ENCODE assay signal across 1 cellular context in genomic region chr14:23567186-23568020, GRCh38.
TF ChIP-seq lines count a peak whose summit lies in the region.

A gene with protein sequence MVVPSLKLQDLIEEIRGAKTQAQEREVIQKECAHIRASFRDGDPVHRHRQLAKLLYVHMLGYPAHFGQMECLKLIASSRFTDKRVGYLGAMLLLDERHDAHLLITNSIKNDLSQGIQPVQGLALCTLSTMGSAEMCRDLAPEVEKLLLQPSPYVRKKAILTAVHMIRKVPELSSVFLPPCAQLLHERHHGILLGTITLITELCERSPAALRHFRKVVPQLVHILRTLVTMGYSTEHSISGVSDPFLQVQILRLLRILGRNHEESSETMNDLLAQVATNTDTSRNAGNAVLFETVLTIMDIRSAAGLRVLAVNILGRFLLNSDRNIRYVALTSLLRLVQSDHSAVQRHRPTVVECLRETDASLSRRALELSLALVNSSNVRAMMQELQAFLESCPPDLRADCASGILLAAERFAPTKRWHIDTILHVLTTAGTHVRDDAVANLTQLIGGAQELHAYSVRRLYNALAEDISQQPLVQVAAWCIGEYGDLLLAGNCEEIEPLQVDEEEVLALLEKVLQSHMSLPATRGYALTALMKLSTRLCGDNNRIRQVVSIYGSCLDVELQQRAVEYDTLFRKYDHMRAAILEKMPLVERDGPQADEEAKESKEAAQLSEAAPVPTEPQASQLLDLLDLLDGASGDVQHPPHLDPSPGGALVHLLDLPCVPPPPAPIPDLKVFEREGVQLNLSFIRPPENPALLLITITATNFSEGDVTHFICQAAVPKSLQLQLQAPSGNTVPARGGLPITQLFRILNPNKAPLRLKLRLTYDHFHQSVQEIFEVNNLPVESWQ (minus strand): TSS chr14:23567791. CDS start chr14:23567314, 477 bp downstream.

TF ChIP-seq in HepG2, 621 proteins besides CTCF, POLR2A, EP300 and RAD21 (continued from another document and continues in another):
- TF ChIP-seq MLX (CRISPR knock-in tag; IDR thresholded peaks at IDR 0.05): 0 out of 2 replicates have a peak, but pooled peaks have one; percentile 30
- no peak for TF ChIP-seq ATRX (CRISPR knock-in tag; IDR thresholded peaks at IDR 0.05; ENCODE audit: borderline replicate concordance)
- TF ChIP-seq PLRG1 (conservative IDR thresholded peaks at IDR 0.05): no peak
- no peak; the same call in 1 of the 2 replicates for TF ChIP-seq ZNF800 (CRISPR knock-in tag; IDR thresholded peaks at IDR 0.05)
- TF ChIP-seq KLF15 (CRISPR knock-in tag; IDR thresholded peaks at IDR 0.05; ENCODE audit: borderline replicate concordance): peak; percentile 76; the same call in 1 of the 2 replicates
- TF ChIP-seq HNF4G (IDR thresholded peaks at IDR 0.05; ENCODE audit: borderline replicate concordance, low read depth, low read length): no peak
- TF ChIP-seq HNF4G (CRISPR knock-in tag; IDR thresholded peaks at IDR 0.05; ENCODE audit: borderline replicate concordance, low read depth): peak; percentile 60
- TF ChIP-seq E2F1 (CRISPR knock-in tag; IDR thresholded peaks at IDR 0.05): no peak; the same call in 1 of the 2 replicates
- peak; percentile 97; the same call in 1 of the 2 replicates for TF ChIP-seq ZFP36L2 (CRISPR knock-in tag; IDR thresholded peaks at IDR 0.05)
- 0 out of 2 replicates have a peak, but pooled peaks have one; percentile 42 for TF ChIP-seq SIX1 (CRISPR knock-in tag; IDR thresholded peaks at IDR 0.05; ENCODE audit: borderline replicate concordance)
- TF ChIP-seq, protein P1, sequence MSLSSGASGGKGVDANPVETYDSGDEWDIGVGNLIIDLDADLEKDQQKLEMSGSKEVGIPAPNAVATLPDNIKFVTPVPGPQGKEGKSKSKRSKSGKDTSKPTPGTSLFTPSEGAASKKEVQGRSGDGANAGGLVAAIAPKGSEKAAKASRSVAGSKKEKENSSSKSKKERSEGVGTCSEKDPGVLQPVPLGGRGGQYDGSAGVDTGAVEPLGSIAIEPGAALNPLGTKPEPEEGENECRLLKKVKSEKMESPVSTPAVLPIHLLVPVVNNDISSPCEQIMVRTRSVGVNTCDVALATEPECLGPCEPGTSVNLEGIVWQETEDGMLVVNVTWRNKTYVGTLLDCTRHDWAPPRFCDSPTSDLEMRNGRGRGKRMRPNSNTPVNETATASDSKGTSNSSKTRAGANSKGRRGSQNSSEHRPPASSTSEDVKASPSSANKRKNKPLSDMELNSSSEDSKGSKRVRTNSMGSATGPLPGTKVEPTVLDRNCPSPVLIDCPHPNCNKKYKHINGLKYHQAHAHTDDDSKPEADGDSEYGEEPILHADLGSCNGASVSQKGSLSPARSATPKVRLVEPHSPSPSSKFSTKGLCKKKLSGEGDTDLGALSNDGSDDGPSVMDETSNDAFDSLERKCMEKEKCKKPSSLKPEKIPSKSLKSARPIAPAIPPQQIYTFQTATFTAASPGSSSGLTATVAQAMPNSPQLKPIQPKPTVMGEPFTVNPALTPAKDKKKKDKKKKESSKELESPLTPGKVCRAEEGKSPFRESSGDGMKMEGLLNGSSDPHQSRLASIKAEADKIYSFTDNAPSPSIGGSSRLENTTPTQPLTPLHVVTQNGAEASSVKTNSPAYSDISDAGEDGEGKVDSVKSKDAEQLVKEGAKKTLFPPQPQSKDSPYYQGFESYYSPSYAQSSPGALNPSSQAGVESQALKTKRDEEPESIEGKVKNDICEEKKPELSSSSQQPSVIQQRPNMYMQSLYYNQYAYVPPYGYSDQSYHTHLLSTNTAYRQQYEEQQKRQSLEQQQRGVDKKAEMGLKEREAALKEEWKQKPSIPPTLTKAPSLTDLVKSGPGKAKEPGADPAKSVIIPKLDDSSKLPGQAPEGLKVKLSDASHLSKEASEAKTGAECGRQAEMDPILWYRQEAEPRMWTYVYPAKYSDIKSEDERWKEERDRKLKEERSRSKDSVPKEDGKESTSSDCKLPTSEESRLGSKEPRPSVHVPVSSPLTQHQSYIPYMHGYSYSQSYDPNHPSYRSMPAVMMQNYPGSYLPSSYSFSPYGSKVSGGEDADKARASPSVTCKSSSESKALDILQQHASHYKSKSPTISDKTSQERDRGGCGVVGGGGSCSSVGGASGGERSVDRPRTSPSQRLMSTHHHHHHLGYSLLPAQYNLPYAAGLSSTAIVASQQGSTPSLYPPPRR (CRISPR knock-in tag; IDR thresholded peaks at IDR 0.05; ENCODE audit: borderline replicate concordance): peak; percentile 32; the same call in 1 of the 2 replicates
- TF ChIP-seq RFXANK (CRISPR knock-in tag; IDR thresholded peaks at IDR 0.05): no peak
- peak; percentile 99; the same call in 1 of the 2 replicates for TF ChIP-seq HES4 (CRISPR knock-in tag; IDR thresholded peaks at IDR 0.05; ENCODE audit: borderline replicate concordance)
- peak; percentile 81 for TF ChIP-seq KMT2B (CRISPR knock-in tag; IDR thresholded peaks at IDR 0.05)
- TF ChIP-seq ZFP36L1 (CRISPR knock-in tag; IDR thresholded peaks at IDR 0.05): peak; percentile 98
- TF ChIP-seq, protein P2, sequence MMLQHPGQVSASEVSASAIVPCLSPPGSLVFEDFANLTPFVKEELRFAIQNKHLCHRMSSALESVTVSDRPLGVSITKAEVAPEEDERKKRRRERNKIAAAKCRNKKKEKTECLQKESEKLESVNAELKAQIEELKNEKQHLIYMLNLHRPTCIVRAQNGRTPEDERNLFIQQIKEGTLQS (CRISPR knock-in tag; IDR thresholded peaks at IDR 0.05): no peak; the same call in none of the 2 replicates
- peak; percentile 99 for TF ChIP-seq ELF1 (CRISPR knock-in tag; IDR thresholded peaks at IDR 0.05)
- TF ChIP-seq ZNF782 (CRISPR knock-in tag; IDR thresholded peaks at IDR 0.05; ENCODE audit: borderline replicate concordance): peak; percentile 89; the same call in 1 of the 2 replicates
- TF ChIP-seq ZNF784 (CRISPR knock-in tag; IDR thresholded peaks at IDR 0.05; ENCODE audit: borderline replicate concordance): peak; percentile 54; the same call in 1 of the 2 replicates
- no peak for TF ChIP-seq NFE2L2 (IDR thresholded peaks at IDR 0.05; ENCODE audit: low read length)
- no peak for TF ChIP-seq SYNCRIP (IDR thresholded peaks at IDR 0.05; ENCODE audit: insufficient read depth, low read depth, low read length)
- TF ChIP-seq SNAPC2 (CRISPR knock-in tag; IDR thresholded peaks at IDR 0.05): peak; percentile 94; the same call in 1 of the 2 replicates
- TF ChIP-seq, protein P3, sequence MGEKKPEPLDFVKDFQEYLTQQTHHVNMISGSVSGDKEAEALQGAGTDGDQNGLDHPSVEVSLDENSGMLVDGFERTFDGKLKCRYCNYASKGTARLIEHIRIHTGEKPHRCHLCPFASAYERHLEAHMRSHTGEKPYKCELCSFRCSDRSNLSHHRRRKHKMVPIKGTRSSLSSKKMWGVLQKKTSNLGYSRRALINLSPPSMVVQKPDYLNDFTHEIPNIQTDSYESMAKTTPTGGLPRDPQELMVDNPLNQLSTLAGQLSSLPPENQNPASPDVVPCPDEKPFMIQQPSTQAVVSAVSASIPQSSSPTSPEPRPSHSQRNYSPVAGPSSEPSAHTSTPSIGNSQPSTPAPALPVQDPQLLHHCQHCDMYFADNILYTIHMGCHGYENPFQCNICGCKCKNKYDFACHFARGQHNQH (CRISPR knock-in tag; IDR thresholded peaks at IDR 0.05): peak; percentile 92
- no peak; the same call in 1 of the 2 replicates for TF ChIP-seq ZNF101 (CRISPR knock-in tag; IDR thresholded peaks at IDR 0.05; ENCODE audit: borderline replicate concordance, low read depth)
- TF ChIP-seq NAIF1 (CRISPR knock-in tag; IDR thresholded peaks at IDR 0.05; ENCODE audit: borderline replicate concordance): peak; percentile 76; the same call in 1 of the 2 replicates
- TF ChIP-seq ZNF446 (CRISPR knock-in tag; IDR thresholded peaks at IDR 0.05): peak; percentile 92; the same call in 1 of the 2 replicates
- no peak for TF ChIP-seq SRSF4 (IDR thresholded peaks at IDR 0.05; ENCODE audit: low read depth, low read length, poor library complexity, severe bottlenecking)
- TF ChIP-seq SMARCC2 (IDR thresholded peaks at IDR 0.05): no peak
- no peak for TF ChIP-seq SNRNP70 (IDR thresholded peaks at IDR 0.05; ENCODE audit: low read depth, low read length)
- no peak for TF ChIP-seq ZNF460 (CRISPR knock-in tag; IDR thresholded peaks at IDR 0.05; ENCODE audit: borderline replicate concordance)
- peak; percentile 94 for TF ChIP-seq GTF3A (CRISPR knock-in tag; conservative IDR thresholded peaks at IDR 0.05)
- TF ChIP-seq SAP130 (CRISPR knock-in tag; IDR thresholded peaks at IDR 0.05; ENCODE audit: low read depth): peak; percentile 99
- TF ChIP-seq, protein P4, sequence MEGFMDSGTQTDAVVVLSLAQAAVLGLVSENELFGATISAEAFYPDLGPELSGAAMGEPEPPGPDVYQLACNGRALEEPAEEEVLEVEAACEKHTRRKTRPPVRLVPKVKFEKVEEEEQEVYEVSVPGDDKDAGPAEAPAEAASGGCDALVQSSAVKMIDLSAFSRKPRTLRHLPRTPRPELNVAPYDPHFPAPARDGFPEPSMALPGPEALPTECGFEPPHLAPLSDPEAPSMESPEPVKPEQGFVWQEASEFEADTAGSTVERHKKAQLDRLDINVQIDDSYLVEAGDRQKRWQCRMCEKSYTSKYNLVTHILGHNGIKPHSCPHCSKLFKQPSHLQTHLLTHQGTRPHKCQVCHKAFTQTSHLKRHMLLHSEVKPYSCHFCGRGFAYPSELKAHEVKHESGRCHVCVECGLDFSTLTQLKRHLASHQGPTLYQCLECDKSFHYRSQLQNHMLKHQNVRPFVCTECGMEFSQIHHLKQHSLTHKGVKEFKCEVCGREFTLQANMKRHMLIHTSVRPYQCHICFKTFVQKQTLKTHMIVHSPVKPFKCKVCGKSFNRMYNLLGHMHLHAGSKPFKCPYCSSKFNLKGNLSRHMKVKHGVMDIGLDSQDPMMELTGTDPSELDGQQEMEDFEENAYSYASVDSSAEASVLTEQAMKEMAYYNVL (CRISPR knock-in tag; IDR thresholded peaks at IDR 0.05; ENCODE audit: borderline replicate concordance): no peak; the same call in 1 of the 2 replicates
- no peak for TF ChIP-seq ZNF207 (IDR thresholded peaks at IDR 0.05; ENCODE audit: borderline replicate concordance)
- no peak; the same call in 1 of the 2 replicates for TF ChIP-seq ZNF660 (CRISPR knock-in tag; IDR thresholded peaks at IDR 0.05; ENCODE audit: borderline replicate concordance, low read depth)
- no peak for TF ChIP-seq HDAC1 (CRISPR knock-in tag; IDR thresholded peaks at IDR 0.05)
- no peak; the same call in 1 of the 2 replicates for TF ChIP-seq BATF2 (CRISPR knock-in tag; IDR thresholded peaks at IDR 0.05)
- TF ChIP-seq, protein P5, sequence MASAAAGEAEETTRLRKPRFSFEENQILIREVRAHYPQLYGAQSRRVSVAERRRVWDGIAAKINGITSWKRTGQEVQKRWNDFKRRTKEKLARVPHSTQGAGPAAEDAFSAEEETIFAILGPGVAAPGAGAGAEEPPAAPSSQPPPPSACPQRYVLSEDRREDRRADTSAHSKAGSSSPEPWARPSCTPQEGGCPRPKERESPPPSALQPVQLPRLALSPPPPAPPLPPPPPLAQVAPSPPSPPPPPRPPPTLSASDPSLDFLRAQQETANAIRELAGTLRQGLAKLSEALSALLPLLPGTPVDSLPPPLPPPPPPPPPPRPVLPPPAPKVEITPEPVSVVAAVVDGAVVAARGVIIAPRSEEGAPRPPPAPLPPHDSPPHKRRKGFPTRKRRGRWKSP (CRISPR knock-in tag; IDR thresholded peaks at IDR 0.05): no peak
- TF ChIP-seq CC2D1A (CRISPR knock-in tag; IDR thresholded peaks at IDR 0.05): no peak
- TF ChIP-seq CENPT (CRISPR knock-in tag; IDR thresholded peaks at IDR 0.05; ENCODE audit: low read depth): no peak; the same call in 1 of the 2 replicates
- TF ChIP-seq KAT8 (CRISPR knock-in tag; IDR thresholded peaks at IDR 0.05): peak; percentile 98
- TF ChIP-seq NFYB (CRISPR knock-in tag; IDR thresholded peaks at IDR 0.05): peak; percentile 66
- no peak for TF ChIP-seq TP53 (CRISPR knock-in tag; conservative IDR thresholded peaks at IDR 0.05)
